Comparison of ENCODE assay signal across 8 cellular contexts in the genomic region with DNA sequence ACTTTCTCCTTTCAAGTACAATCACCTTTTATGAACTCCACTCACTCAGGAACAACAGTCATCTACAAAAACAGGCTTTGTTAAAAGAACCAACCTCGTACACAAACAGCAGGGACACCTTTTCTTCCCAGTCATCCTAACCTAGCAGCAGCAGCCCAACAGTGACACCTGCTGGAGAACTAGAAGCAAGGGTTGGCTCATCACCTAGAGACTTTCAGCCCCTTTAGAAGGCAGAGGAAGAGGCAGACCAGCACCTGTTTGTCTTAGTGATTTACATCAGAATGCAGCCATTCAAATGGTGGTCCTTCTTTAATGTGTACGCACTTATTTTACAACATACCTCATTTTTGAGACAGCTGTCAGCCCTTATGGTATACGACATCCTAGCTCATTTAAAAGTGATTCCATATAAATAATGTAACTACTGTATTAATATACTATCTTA. TPM values are rescaled to one million over a fixed set of nuclear protein-coding genes. Genes with fewer than 3 reads are reported as not detected.
DNase-seq lines count a peak whose midpoint lies in the region; ATAC-seq and TF ChIP-seq lines count a peak whose summit lies in the region.

No MANE protein-coding gene starts in this region.

- TF ChIP-seq POLR2A in suprapubic skin (IDR thresholded peaks at IDR 0.05), result no peak

- no peak overlapping the region for H2AFZ ChIP-seq in PC-9

- CTCF ChIA-PET in PC-9 (lab: Charles Lee), result interaction anchor here (0.6 kb wide), 1 partner anchor 289 kb away, joined by 5 read pairs; no protein-coding TSS in a partner anchor

- H4K20me1 ChIP-seq in PC-9 (ENCODE audit: insufficient read depth), result peaks cover 55% of the 10 kb centered on the region

- TF ChIP-seq CTCF in GM12872 (IDR thresholded peaks at IDR 0.05; ENCODE audit: insufficient read depth, low read depth, low read length) (peak; percentile 96), PC-9 (conservative IDR thresholded peaks at IDR 0.05) (peak; percentile 97), suprapubic skin (IDR thresholded peaks at IDR 0.05) (peak; percentile 58 to 84)

- no peaks in the 10 kb centered on the region for H3K27me3 Mint-ChIP-seq in natural killer cell treated with Interleukin-12 subunit alpha and Interleukin-12 subunit beta and Interleukin-15 and Interleukin-18, amount 100 ng/mL, for 72 hours

- peak; percentile 66 to 76 for ATAC-seq in natural killer cell treated with Interleukin-12 subunit alpha and Interleukin-12 subunit beta and Interleukin-15 and Interleukin-18, amount 100 ng/mL, for 72 hours
- no peak for ATAC-seq in HG02852 (IDR thresholded peaks at IDR 0.05; ENCODE audit: unreplicated experiment)

- DNase-seq in LHCN-M2 (ENCODE audit: low read depth) (peak; percentile 77), PC-9 (peak; percentile 66 to 76), fibroblast of gingiva (ENCODE audit: low read depth) (peak; percentile 54), suprapubic skin (ENCODE audit: low spot score in 2 of 2) (no peak)
- DNase-seq in activated T-cell treated with anti-CD3 and anti-CD28 coated beads, Interleukin-2, amount 50 U/mL, for 1 hour, result peak; percentile 54
- DNase-seq in natural killer cell treated with Interleukin-12 subunit alpha and Interleukin-12 subunit beta and Interleukin-15 and Interleukin-18, amount 100 ng/mL, for 72 hours (ENCODE audit: low spot score), result peak; percentile 65

- H3K27ac ChIP-seq in PC-9 (0 out of 2 replicates have a peak overlapping the region, but pooled peaks have one; percentile 5), suprapubic skin (no peak overlapping the region)

- H3K9me3 ChIP-seq in PC-9 (ENCODE audit: insufficient read depth, low read depth) (no peaks in the 10 kb centered on the region), suprapubic skin (no peaks in the 10 kb centered on the region)

- no peaks in the 10 kb centered on the region for H3K36me3 Mint-ChIP-seq in natural killer cell treated with Interleukin-12 subunit alpha and Interleukin-12 subunit beta and Interleukin-15 and Interleukin-18, amount 100 ng/mL, for 72 hours

- 59% methylated on average over 3 of the region's 3 CpGs for WGBS in suprapubic skin

- peaks cover 63% of the 10 kb centered on the region for H3K79me2 ChIP-seq in PC-9 (ENCODE audit: low read depth)

- peaks cover 8% of the 10 kb centered on the region; the same call in 1 of the 2 replicates for H3K4me1 ChIP-seq in PC-9 (replicated peaks; ENCODE audit: insufficient read depth)
- H3K4me1 ChIP-seq in suprapubic skin, result peaks cover 5% of the 10 kb centered on the region

- H3K27ac Mint-ChIP-seq in natural killer cell treated with Interleukin-12 subunit alpha and Interleukin-12 subunit beta and Interleukin-15 and Interleukin-18, amount 100 ng/mL, for 72 hours, result no peak overlapping the region

- no TSS peak for BruUV-seq in PC-9 (replicated peaks; lab: Mats Ljungman, UMichigan)

- POLR2A ChIA-PET in PC-9 (lab: Charles Lee; ENCODE audit: unreplicated experiment), result no interaction called here

- H3K4me3 Mint-ChIP-seq in natural killer cell treated with Interleukin-12 subunit alpha and Interleukin-12 subunit beta and Interleukin-15 and Interleukin-18, amount 100 ng/mL, for 72 hours, result no peak overlapping the region

- no peaks in the 10 kb centered on the region for H3K9me2 ChIP-seq in PC-9 (ENCODE audit: insufficient read depth)

- peaks cover 30 to 31% of the 10 kb centered on the region in 2 donors for H3K4me1 Mint-ChIP-seq in natural killer cell treated with Interleukin-12 subunit alpha and Interleukin-12 subunit beta and Interleukin-15 and Interleukin-18, amount 100 ng/mL, for 72 hours (ENCODE audit: low read depth in 2 of 2)

- intact Hi-C loops in PC-9 (cut with micrococcal nuclease; ENCODE audit: unreplicated experiment), result loop anchor here (1.0 to 5.0 kb wide), 5 partner anchors 49 to 531 kb away; no protein-coding TSS in a partner anchor

- H3K4me3 ChIP-seq in PC-9 (no peak overlapping the region), suprapubic skin (no peak overlapping the region)

- H3K27me3 ChIP-seq in PC-9 (ENCODE audit: insufficient read depth, low read depth) (no peaks in the 10 kb centered on the region), suprapubic skin (no peaks in the 10 kb centered on the region)

- H3K4me2 ChIP-seq in PC-9, result 0 out of 2 replicates have a peak overlapping the region, but pooled peaks have one; percentile 3

- no peaks in the 10 kb centered on the region for H3K9me3 Mint-ChIP-seq in natural killer cell treated with Interleukin-12 subunit alpha and Interleukin-12 subunit beta and Interleukin-15 and Interleukin-18, amount 100 ng/mL, for 72 hours

- 0 out of 2 replicates have a peak, but pooled peaks cover 11% of the 10 kb centered on the region for H3K36me3 ChIP-seq in PC-9 (ENCODE audit: low read depth)
- peaks cover 31% of the 10 kb centered on the region for H3K36me3 ChIP-seq in suprapubic skin

- no peak for TF ChIP-seq EP300 in suprapubic skin (IDR thresholded peaks at IDR 0.05)

- peaks cover 8% of the 10 kb centered on the region for H3F3A ChIP-seq in PC-9 (ENCODE audit: insufficient read depth, low read depth)

RNA-seq across cellular contexts. Expression of a gene that starts 56.0 kb away (rescaled TPM):
- total RNA-seq in LHCN-M2 (2014; rRNA removed) (19.8 and 20.9 TPM in 2 replicates), PC-9 (2021) (41.4 and 41.9 TPM in 2 replicates), suprapubic skin (10 to 100 TPM; 38.6 to 63.2 (median 45.6) TPM)
- polyA plus RNA-seq in LHCN-M2 (2012), result 10.3 TPM
- 10 to 100 TPM; 50.7 to 72.4 TPM for total RNA-seq in natural killer cell treated with Interleukin-12 subunit alpha and Interleukin-12 subunit beta and Interleukin-15 and Interleukin-18, amount 100 ng/mL, for 72 hours

Comparison
In these comparisons a context has a peak if more than half of its experiments do, and no peak if none do; other contexts are left out.
1. DNase-seq: peak in LHCN-M2 (single experiment), PC-9 (2 of 2), activated T-cell treated with anti-CD3 and anti-CD28 coated beads, Interleukin-2, amount 50 U/mL, for 1 hour (single experiment), fibroblast of gingiva (single experiment) and natural killer cell treated with Interleukin-12 subunit alpha and Interleukin-12 subunit beta and Interleukin-15 and Interleukin-18, amount 100 ng/mL, for 72 hours (single experiment); none in suprapubic skin (0 of 2).
2. Peak in every context shown above with its lines, with median percentiles within 50 percentile points of each other: CTCF ChIP-seq.